ENCODE assay signal across 18 cellular contexts in the genomic region with DNA sequence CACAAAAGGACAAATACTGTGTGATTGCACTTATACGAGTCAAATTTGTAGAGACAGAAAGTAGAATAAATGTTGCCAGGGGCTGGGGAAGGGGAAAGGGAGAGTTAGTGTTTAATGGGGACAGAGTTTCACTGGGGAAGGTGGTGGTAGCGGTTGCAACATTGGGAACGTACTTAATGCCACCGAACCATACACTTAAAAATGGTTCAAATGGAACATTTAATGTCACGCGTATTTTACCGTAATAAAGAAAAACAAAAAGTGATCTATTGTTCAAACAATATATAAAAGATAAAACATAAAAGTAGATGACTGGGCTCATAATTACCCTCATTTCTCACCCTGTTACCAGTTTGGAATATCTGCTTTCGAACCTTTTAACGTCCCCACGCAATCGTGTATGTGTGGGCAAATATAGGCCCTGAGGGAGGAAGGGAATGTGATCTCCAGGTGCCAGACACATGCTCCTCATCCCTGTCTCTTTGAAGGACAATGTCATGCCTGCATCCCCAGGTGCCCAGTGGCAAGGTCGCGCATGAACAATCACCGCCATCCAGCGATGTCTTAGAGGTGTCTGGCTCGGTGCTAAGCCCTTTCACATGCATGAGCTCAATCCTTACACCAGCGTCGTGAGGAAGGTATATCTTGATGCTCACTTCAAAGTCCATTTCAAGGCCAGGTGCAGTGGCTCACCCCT. TPM values are rescaled to one million over a fixed set of nuclear protein-coding genes. Genes with fewer than 3 reads are reported as not detected.
A peak's percentile ranks its signal among the peaks of the same experiment; 100 is the strongest.
DNase-seq lines count a peak whose midpoint lies in the region; ATAC-seq, FAIRE-seq and TF ChIP-seq lines count a peak whose summit lies in the region.
"Had no signal": no experiment of that assay in that cellular context is flagged by ENCODE, and none has a peak within 500 bp of the region (broad histone marks: within the 10 kb centered on the region; RNA-seq: fewer than 3 reads in every experiment).

No MANE protein-coding gene starts in this region.

- H3K27ac ChIP-seq in RWPE1 (peak overlapping the region; percentile 72; the same call in 1 of the 2 replicates), HepG2 (ENCODE audit: extremely low read length, insufficient read depth, low read length) (peak overlapping the region; percentile 70), spleen (peak overlapping the region in 1 of 8 donors; percentile 79)
- no peak overlapping the region for H3K27ac ChIP-seq in effector memory CD4-positive, alpha-beta T cell (ENCODE audit: insufficient read depth, low read length, poor library complexity, severe bottlenecking)

- no peaks in the 10 kb centered on the region for H3K79me2 ChIP-seq in HepG2 (ENCODE audit: insufficient read depth, low read length)

- 82% methylated on average over 18 of the region's 18 CpGs for WGBS in HepG2 (ENCODE audit: low lambda C conversion rate)
- whole genome bisulfite sequencing in spleen, 5 donors, result 91 to 96% (median 95%) methylated on average over 18 of the region's 18 CpGs

- H4K20me1 ChIP-seq in HepG2 (ENCODE audit: insufficient read depth, low read length), result no peaks in the 10 kb centered on the region

- DNase-seq in T-helper 1 cell, result no peak
- no peak for DNase-seq in RWPE1 (ENCODE audit: low spot score)
- DNase-seq in HepG2 (ENCODE audit: low spot score), result no peak
- DNase-seq in spleen, result peak; percentile 20
- DNase-seq in effector memory CD4-positive, alpha-beta T cell, result no peak
- DNase-seq: effector CD4-positive, alpha-beta T cell; naive B cell; NCI-H1436; NCI-H345; NK-92 treated with Interleukin-12 subunit alpha and Interleukin-12 subunit beta, amount 100 ng/mL, for 24 hours had no signal

- H3K9ac ChIP-seq in HepG2 (ENCODE audit: insufficient read depth, low read depth, low read length), result peak overlapping the region; percentile 50; the same call in 1 of the 2 replicates

- no peak overlapping the region for H3K4me3 Mint-ChIP-seq in T-helper 1 cell treated with Interleukin-12 subunit alpha and Interleukin-12 subunit beta and Interleukin-4 antibody, amounts not matched to agents 30 μg/mL and 1 μg/mL, for 36 hours
- H3K4me3 Mint-ChIP-seq: activated T-helper 17 cell treated with anti-CD3 and anti-CD28 coated beads, Interleukin-2, amount 50 U/mL, for 72 hours; naive B cell; T-helper 2 cell treated with Interferon-gamma antibody and Interleukin-4, amounts not matched to agents 5 μg/mL and 100 μg/mL, for 36 hours had no signal

- TF ChIP-seq POLR2A in HepG2 (IDR thresholded peaks at IDR 0.05; ENCODE audit: insufficient read depth in 1 of 2, low read depth in 2 of 2, low read length in 2 of 2) (no peak), spleen (IDR thresholded peaks at IDR 0.05) (no peak)

- intact Hi-C loops in HepG2 (cut with micrococcal nuclease; ENCODE audit: unreplicated experiment) (no loop called here), spleen (cut with DNase I; ENCODE audit: low total_unique reads) (no loop called here)

- no peaks in the 10 kb centered on the region for H3K36me3 Mint-ChIP-seq in T-helper 1 cell treated with Interleukin-12 subunit alpha and Interleukin-12 subunit beta and Interleukin-4 antibody, amounts not matched to agents 30 μg/mL and 1 μg/mL, for 36 hours (ENCODE audit: low read depth)
- H3K36me3 Mint-ChIP-seq: naive B cell had no signal

- peaks cover 36% of the 10 kb centered on the region for H3K4me1 Mint-ChIP-seq in T-helper 1 cell treated with Interleukin-12 subunit alpha and Interleukin-12 subunit beta and Interleukin-4 antibody, amounts not matched to agents 30 μg/mL and 1 μg/mL, for 36 hours (ENCODE audit: low read depth)

- in situ Hi-C loops in HepG2 (cut with HindIII; ENCODE audit: extremely low pct_ligation_motif_present, low pct_unique_long_range_greater_than_20kb), result no loop called here

- no peak for TF ChIP-seq CTCF in RWPE1 (conservative IDR thresholded peaks at IDR 0.05; ENCODE audit: low read depth)
- no peak for TF ChIP-seq CTCF in HepG2 (CRISPR knock-in tag; IDR thresholded peaks at IDR 0.05)
- TF ChIP-seq CTCF in spleen (IDR thresholded peaks at IDR 0.05 in 8 of 11, conservative IDR thresholded peaks at IDR 0.05 in 3 of 11), result no peak

- peak overlapping the region; percentile 15 for H3K27ac Mint-ChIP-seq in T-helper 1 cell treated with Interleukin-12 subunit alpha and Interleukin-12 subunit beta and Interleukin-4 antibody, amounts not matched to agents 30 μg/mL and 1 μg/mL, for 36 hours
- H3K27ac Mint-ChIP-seq: activated T-helper 17 cell treated with anti-CD3 and anti-CD28 coated beads, Interleukin-2, amount 50 U/mL, for 72 hours; naive B cell; T-helper 2 cell treated with Interferon-gamma antibody and Interleukin-4, amounts not matched to agents 5 μg/mL and 100 μg/mL, for 36 hours had no signal

- no peak for TF ChIP-seq RAD21 in HepG2 (CRISPR knock-in tag; IDR thresholded peaks at IDR 0.05)

- ATAC-seq in HepG2, result no peak
- ATAC-seq in HG03520 (IDR thresholded peaks at IDR 0.05; ENCODE audit: unreplicated experiment), result no peak
- no peak for ATAC-seq in HG02884 (IDR thresholded peaks at IDR 0.05; ENCODE audit: unreplicated experiment)
- ATAC-seq: activated T-helper 17 cell treated with anti-CD3 and anti-CD28 coated beads, Interleukin-2, amount 50 U/mL, for 72 hours had no signal

- no peak overlapping the region for H2AFZ ChIP-seq in HepG2 (ENCODE audit: low read length)

- H3K4me2 ChIP-seq in HepG2 (ENCODE audit: low read depth, low read length), result peak overlapping the region; percentile 59

- H3K36me3 ChIP-seq in HepG2 (replicated peaks in 1 of 2; ENCODE audit: control insufficient read depth in 1 of 2, insufficient read depth in 2 of 2, low read length in 2 of 2) (no peaks in the 10 kb centered on the region), spleen (no peaks in the 10 kb centered on the region)
- no peaks in the 10 kb centered on the region for H3K36me3 ChIP-seq in effector memory CD4-positive, alpha-beta T cell (ENCODE audit: control insufficient read depth, insufficient read depth, low read length)

- peaks cover 83% of the 10 kb centered on the region for H3K4me1 ChIP-seq in HepG2 (ENCODE audit: insufficient read depth, low read length)
- H3K4me1 ChIP-seq in spleen, result peaks cover 15 to 62% (median 32%) of the 10 kb centered on the region in 6 donors
- H3K4me1 ChIP-seq in effector memory CD4-positive, alpha-beta T cell (ENCODE audit: control insufficient read depth, insufficient read depth, low read length, poor library complexity, severe bottlenecking), result no peaks in the 10 kb centered on the region

- no peak overlapping the region for H3K4me3 ChIP-seq in HepG2 (replicated peaks in 1 of 3; ENCODE audit: insufficient read depth in 1 of 3, low read depth in 2 of 3, low read length in 3 of 3)
- H3K4me3 ChIP-seq in spleen, result no peak overlapping the region
- H3K4me3 ChIP-seq in effector memory CD4-positive, alpha-beta T cell (ENCODE audit: insufficient read depth, low read depth, low read length, poor library complexity, severe bottlenecking), result no peak overlapping the region

- CTCF ChIA-PET in RWPE1 (lab: Yijun Ruan, JAX), result no interaction called here
- CTCF ChIA-PET in HepG2 (lab: Yijun Ruan, JAX; ENCODE audit: low intra/inter-chr PET ratio, low total read pairs), result no interaction called here

- TF ChIP-seq EP300 in HepG2 (IDR thresholded peaks at IDR 0.05; ENCODE audit: low read depth in 2 of 2, low read length in 2 of 2) (no peak), HepG2 (CRISPR knock-in tag; IDR thresholded peaks at IDR 0.05; ENCODE audit: borderline replicate concordance) (no peak)

- no peaks in the 10 kb centered on the region for H3K9me3 Mint-ChIP-seq in T-helper 1 cell treated with Interleukin-12 subunit alpha and Interleukin-12 subunit beta and Interleukin-4 antibody, amounts not matched to agents 30 μg/mL and 1 μg/mL, for 36 hours
- H3K9me3 Mint-ChIP-seq: activated T-helper 17 cell treated with anti-CD3 and anti-CD28 coated beads, Interleukin-2, amount 50 U/mL, for 72 hours; T-helper 2 cell treated with Interferon-gamma antibody and Interleukin-4, amounts not matched to agents 5 μg/mL and 100 μg/mL, for 36 hours had no signal

- FAIRE-seq in HepG2 (lab: Jason Lieb, UNC), result no peak

- H3K27me3 ChIP-seq in HepG2 (ENCODE audit: control insufficient read depth in 1 of 2, insufficient read depth in 2 of 2, low read length in 2 of 2), result no peaks in the 10 kb centered on the region
- H3K27me3 ChIP-seq in spleen (replicated peaks in 1 of 7), result no peaks in the 10 kb centered on the region
- H3K27me3 ChIP-seq in effector memory CD4-positive, alpha-beta T cell (replicated peaks; ENCODE audit: control insufficient read depth, insufficient read depth, low read length, poor library complexity, severe bottlenecking), result no peaks in the 10 kb centered on the region

- H3K9me3 ChIP-seq in HepG2 (ENCODE audit: low read length), result no peaks in the 10 kb centered on the region
- H3K9me3 ChIP-seq in spleen, result no peaks in the 10 kb centered on the region
- H3K9me3 ChIP-seq in effector memory CD4-positive, alpha-beta T cell (ENCODE audit: control insufficient read depth, low read length), result no peaks in the 10 kb centered on the region

- POLR2A ChIA-PET in RWPE1 (lab: Yijun Ruan, JAX; ENCODE audit: low non-redundant PET) (no interaction called here), HepG2 (lab: Yijun Ruan, JAX) (interaction anchor here (1.1 kb wide), 1 partner anchor 50 kb away, joined by 3 read pairs; no protein-coding TSS in a partner anchor)

- no TSS peak for BruUV-seq in HepG2 (replicated peaks; lab: Mats Ljungman, UMichigan)

- no peaks in the 10 kb centered on the region for H3K27me3 Mint-ChIP-seq in T-helper 1 cell treated with Interleukin-12 subunit alpha and Interleukin-12 subunit beta and Interleukin-4 antibody, amounts not matched to agents 30 μg/mL and 1 μg/mL, for 36 hours (ENCODE audit: low read depth)
- H3K27me3 Mint-ChIP-seq: activated T-helper 17 cell treated with anti-CD3 and anti-CD28 coated beads, Interleukin-2, amount 50 U/mL, for 72 hours had no signal

RNA-seq across cellular contexts. Expression of gene LIF, which starts 35.3 kb away (rescaled TPM):
- total RNA-seq in HepG2 (2016; rRNA removed; fragmentation: Illumina TruSeq; extraction: Trizol), result 1.5 and 3.6 TPM in 2 replicates
- 0.53 and 1.6 TPM in 2 replicates for total RNA-seq in HepG2 (2016; cell fraction: cytosol; rRNA removed; fragmentation: Illumina TruSeq; extraction: Trizol; ENCODE audit: low read depth)
- total RNA-seq in HepG2 (2016; cell fraction: insoluble cytoplasmic fraction; rRNA removed; fragmentation: Illumina TruSeq; extraction: Trizol), result 1.7 and 3.2 TPM in 2 replicates
- 2.6 TPM in 2 replicates for total RNA-seq in HepG2 (2016; cell fraction: membrane; rRNA removed; fragmentation: Illumina TruSeq; extraction: Trizol)
- 5.2 and 5.5 TPM in 2 replicates for total RNA-seq in HepG2 (2016; cell fraction: nucleus; rRNA removed; fragmentation: Illumina TruSeq; extraction: Trizol)
- 8.5 and 12.1 TPM in 2 replicates for polyA plus RNA-seq in HepG2 (2011; rRNA removed)
- polyA plus RNA-seq in HepG2 (2011; cell fraction: cytosol; rRNA removed), result 3.0 and 4.2 TPM in 2 replicates
- 48.8 and 59.2 TPM in 2 replicates for polyA plus RNA-seq in HepG2 (2011; cell fraction: nucleus; rRNA removed)
- polyA plus RNA-seq in HepG2 (2012), result 1.4 and 5.2 TPM in 2 replicates
- 0.17 and 0.26 TPM in 2 replicates for polyA plus RNA-seq in HepG2 (2016; cell fraction: cytosol; fragmentation: Illumina TruSeq; extraction: Trizol; ENCODE audit: low read depth)
- polyA plus RNA-seq in HepG2 (2016; cell fraction: insoluble cytoplasmic fraction; fragmentation: Illumina TruSeq; extraction: Trizol; ENCODE audit: low read depth), result 1.1 and 1.3 TPM in 2 replicates
- 0.64 and 0.93 TPM in 2 replicates for polyA plus RNA-seq in HepG2 (2016; cell fraction: membrane; fragmentation: Illumina TruSeq; extraction: Trizol; ENCODE audit: low read depth)
- 13.6 and 20.3 TPM in 2 replicates for polyA plus RNA-seq in HepG2 (2016; cell fraction: nucleus; fragmentation: Illumina TruSeq; extraction: Trizol; ENCODE audit: insufficient read depth, low read depth)
- 11.5 and 35.1 TPM in 2 replicates for polyA minus RNA-seq in HepG2 (2011; rRNA and poly(A)+ RNA removed; ENCODE audit: low replicate concordance)
- polyA minus RNA-seq in HepG2 (2011; cell fraction: cytosol; rRNA and poly(A)+ RNA removed), result 3.8 and 5.5 TPM in 2 replicates
- 4.1 and 7.1 TPM in 2 replicates for polyA minus RNA-seq in HepG2 (2011; cell fraction: nucleus; rRNA and poly(A)+ RNA removed)
- total RNA-seq in spleen, result 1 to 10 TPM in 3 of 7 donors, under 1 TPM in 2, not detected in 2; 0.32 to 3.2 (median 2.3) TPM
- polyA plus RNA-seq in spleen, result under 1 TPM; 0.21 to 0.77 (median 0.24) TPM
- total RNA-seq: temporal lobe had no signal

RNA-seq across cellular contexts. Expression of gene OSM, which starts 55.4 kb away (rescaled TPM):
- total RNA-seq in HepG2 (2016; rRNA removed; fragmentation: Illumina TruSeq; extraction: Trizol), result not detected in 2 replicates
- not detected in 2 replicates for total RNA-seq in HepG2 (2016; cell fraction: cytosol; rRNA removed; fragmentation: Illumina TruSeq; extraction: Trizol; ENCODE audit: low read depth)
- total RNA-seq in HepG2 (2016; cell fraction: insoluble cytoplasmic fraction; rRNA removed; fragmentation: Illumina TruSeq; extraction: Trizol), result not detected in 2 replicates
- not detected in 2 replicates for total RNA-seq in HepG2 (2016; cell fraction: membrane; rRNA removed; fragmentation: Illumina TruSeq; extraction: Trizol)
- not detected in 2 replicates for total RNA-seq in HepG2 (2016; cell fraction: nucleus; rRNA removed; fragmentation: Illumina TruSeq; extraction: Trizol)
- polyA plus RNA-seq in HepG2 (2011; rRNA removed), result 0.07 TPM in 1 of 2 replicates, not detected in the other
- polyA plus RNA-seq in HepG2 (2011; cell fraction: cytosol; rRNA removed), result 0.05 TPM in 1 of 2 replicates, not detected in the other
- not detected in 2 replicates for polyA plus RNA-seq in HepG2 (2011; cell fraction: nucleus; rRNA removed)
- polyA plus RNA-seq in HepG2 (2012), result 0.07 TPM in 1 of 2 replicates, not detected in the other
- polyA plus RNA-seq in HepG2 (2016; cell fraction: cytosol; fragmentation: Illumina TruSeq; extraction: Trizol; ENCODE audit: low read depth), result not detected in 2 replicates
- not detected in 2 replicates for polyA plus RNA-seq in HepG2 (2016; cell fraction: insoluble cytoplasmic fraction; fragmentation: Illumina TruSeq; extraction: Trizol; ENCODE audit: low read depth)
- polyA plus RNA-seq in HepG2 (2016; cell fraction: membrane; fragmentation: Illumina TruSeq; extraction: Trizol; ENCODE audit: low read depth), result not detected in 2 replicates
- polyA plus RNA-seq in HepG2 (2016; cell fraction: nucleus; fragmentation: Illumina TruSeq; extraction: Trizol; ENCODE audit: insufficient read depth, low read depth), result not detected in 2 replicates
- not detected in 2 replicates for polyA minus RNA-seq in HepG2 (2011; rRNA and poly(A)+ RNA removed; ENCODE audit: low replicate concordance)
- polyA minus RNA-seq in HepG2 (2011; cell fraction: cytosol; rRNA and poly(A)+ RNA removed), result not detected in 2 replicates
- not detected in 2 replicates for polyA minus RNA-seq in HepG2 (2011; cell fraction: nucleus; rRNA and poly(A)+ RNA removed)
- total RNA-seq in spleen, result 10 to 100 TPM in 2 of 7 donors, 1 to 10 TPM in 5; 2.1 to 16.8 (median 4.5) TPM
- polyA plus RNA-seq in spleen, result 1 to 10 TPM; 1.2 to 2.1 (median 1.7) TPM
- total RNA-seq: A172, pulmonary artery endothelial cell had no signal
